In the genomic region with DNA sequence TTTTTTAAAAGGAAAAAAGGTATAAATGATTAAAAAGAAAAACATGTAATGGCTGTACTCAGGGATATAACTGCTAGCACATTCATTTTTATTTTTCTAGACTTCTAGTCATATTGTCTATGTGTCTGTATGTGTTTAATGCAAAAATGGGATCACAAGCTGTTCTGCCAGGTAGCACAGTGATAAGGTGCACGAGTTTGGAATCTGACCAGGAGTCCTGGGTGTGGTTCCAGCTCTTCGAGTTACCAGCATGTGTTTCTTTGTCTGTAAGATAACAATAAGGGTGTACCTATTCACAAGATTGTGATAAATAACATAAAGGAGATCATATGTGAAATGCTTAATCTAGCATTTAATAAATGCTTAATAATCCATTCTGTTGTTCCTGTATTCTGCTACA, we compare ENCODE assay signal across 17 cellular contexts.
"Had no signal": no experiment of that assay in that cellular context is flagged by ENCODE, and none has a peak within 500 bp of the region (broad histone marks: within the 10 kb centered on the region; RNA-seq: fewer than 3 reads in every experiment).

No MANE protein-coding gene starts in this region.

- H3K4me3 ChIP-seq: coronary artery, lower lobe of right lung, ovary had no signal

- H3K27me3 ChIP-seq: ovary had no signal

- H3K4me3 Mint-ChIP-seq: activated CD4-positive, alpha-beta memory T cell treated with anti-CD3 and anti-CD28 coated beads, Interleukin-2, amount 10 ng/mL, durations not matched to agents 7 days and 5 days; activated CD4-positive, alpha-beta T cell treated with anti-CD3 and anti-CD28 coated beads for 36 hours; naive B cell had no signal

- ATAC-seq: activated CD4-positive, alpha-beta T cell treated with anti-CD3 and anti-CD28 coated beads for 36 hours; activated naive CD4-positive, alpha-beta T cell treated with anti-CD3 and anti-CD28 coated beads, Interleukin-2, amount 50 U/mL, for 72 hours; lower lobe of right lung had no signal

- H3K9me3 ChIP-seq: lower lobe of right lung, ovary had no signal

- H3K4me1 Mint-ChIP-seq: activated CD4-positive, alpha-beta T cell treated with anti-CD3 and anti-CD28 coated beads for 36 hours; naive B cell had no signal

- H3K9me3 Mint-ChIP-seq: activated CD4-positive, alpha-beta memory T cell treated with anti-CD3 and anti-CD28 coated beads, Interleukin-2, amount 10 ng/mL, durations not matched to agents 7 days and 5 days; activated naive CD4-positive, alpha-beta T cell treated with anti-CD3 and anti-CD28 coated beads, Interleukin-2, amount 50 U/mL, for 72 hours; naive B cell had no signal

- H3K27ac Mint-ChIP-seq: activated CD4-positive, alpha-beta memory T cell treated with anti-CD3 and anti-CD28 coated beads, Interleukin-2, amount 10 ng/mL, durations not matched to agents 7 days and 5 days; activated CD4-positive, alpha-beta T cell treated with anti-CD3 and anti-CD28 coated beads for 36 hours; activated naive CD4-positive, alpha-beta T cell treated with anti-CD3 and anti-CD28 coated beads, Interleukin-2, amount 50 U/mL, for 72 hours; naive B cell had no signal

- H3K27ac ChIP-seq: coronary artery, lower lobe of right lung, ovary, WERI-Rb-1 had no signal

- DNase-seq: activated CD4-positive, alpha-beta memory T cell treated with anti-CD3 and anti-CD28 coated beads, Interleukin-2, amount 10 ng/mL, durations not matched to agents 7 days and 5 days; activated CD4-positive, alpha-beta T cell treated with anti-CD3 and anti-CD28 coated beads for 36 hours; activated effector memory CD4-positive, alpha-beta T cell treated with anti-CD3 and anti-CD28 coated beads, Interleukin-2, amount 50 U/mL, for 16 hours; activated T-cell treated with anti-CD3 and anti-CD28 coated beads, Interleukin-2, amount 50 U/mL, for 48 hours; caudate nucleus; effector CD4-positive, alpha-beta T cell; foreskin melanocyte; lower lobe of right lung; midbrain; naive B cell; ovary; stimulated activated CD4-positive, alpha-beta T cell treated with anti-CD3 and anti-CD28 coated beads, Interleukin-12 subunit alpha, Interleukin-12 subunit beta, amount 100 ng/mL, for 4 hours; stimulated activated CD4-positive, alpha-beta T cell treated with anti-CD3 and anti-CD28 coated beads, Interleukin-2, amount 100 ng/mL, for 24 hours; T-helper 1 cell; WERI-Rb-1 had no signal

- H3K27me3 Mint-ChIP-seq: activated CD4-positive, alpha-beta memory T cell treated with anti-CD3 and anti-CD28 coated beads, Interleukin-2, amount 10 ng/mL, durations not matched to agents 7 days and 5 days; activated CD4-positive, alpha-beta T cell treated with anti-CD3 and anti-CD28 coated beads for 36 hours; naive B cell had no signal

- H3K36me3 ChIP-seq: lower lobe of right lung, ovary, WERI-Rb-1 had no signal

- H3K36me3 Mint-ChIP-seq: naive B cell had no signal
